Comparison of ENCODE assay signal across 17 cellular contexts in the genomic region with DNA sequence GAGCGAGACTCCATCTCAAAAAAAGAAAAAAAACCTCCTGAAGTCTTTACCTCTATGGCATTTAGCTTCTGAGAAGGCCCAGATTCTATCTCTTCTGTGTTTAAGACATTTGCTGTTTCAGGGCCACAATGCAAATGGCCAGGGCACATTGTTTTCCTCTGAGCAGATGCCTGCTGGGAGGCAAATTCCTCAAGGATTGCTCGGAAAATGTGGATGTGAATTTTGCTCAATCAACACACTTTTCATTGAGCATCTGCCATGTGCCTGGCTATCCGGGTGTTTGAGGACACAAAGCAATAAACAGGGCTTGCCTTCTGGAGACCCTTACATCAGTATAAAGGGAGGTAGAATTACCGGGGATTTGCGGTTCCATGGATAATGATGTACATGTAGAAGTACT. TPM values are rescaled to one million over a fixed set of nuclear protein-coding genes. Genes with fewer than 3 reads are reported as not detected.
"Had no signal": no experiment of that assay in that cellular context is flagged by ENCODE, and none has a peak within 500 bp of the region (broad histone marks: within the 10 kb centered on the region; RNA-seq: fewer than 3 reads in every experiment).

No MANE protein-coding gene starts in this region.

- H3K27ac ChIP-seq: colonic mucosa, testis had no signal

- H3K4me1 ChIP-seq: colonic mucosa, testis had no signal

- H3K4me1 Mint-ChIP-seq: natural killer cell had no signal

- H3K36me3 ChIP-seq: colonic mucosa had no signal

- DNase-seq: activated naive CD4-positive, alpha-beta T cell treated with anti-CD3 and anti-CD28 coated beads, Interleukin-2, amount 10 ng/mL, durations not matched to agents 7 days and 5 days; caudate nucleus; colonic mucosa; effector CD8-positive, alpha-beta T cell; natural killer cell; stimulated activated CD4-positive, alpha-beta T cell treated with anti-CD3 and anti-CD28 coated beads, Interleukin-15, amount 100 ng/mL, for 24 hours; stimulated activated CD4-positive, alpha-beta T cell treated with anti-CD3 and anti-CD28 coated beads, Interleukin-4, amount 100 ng/mL, for 4 hours; stimulated activated naive CD8-positive, alpha-beta T cell treated with anti-CD3 and anti-CD28 coated beads, Interleukin-15, amount 100 ng/mL, for 72 hours; T-helper 2 cell; testis had no signal

- H3K27ac Mint-ChIP-seq: activated naive CD4-positive, alpha-beta T cell treated with anti-CD3 and anti-CD28 coated beads, Interleukin-2, amount 10 ng/mL, durations not matched to agents 7 days and 5 days; activated T-helper 2 cell treated with anti-CD3 and anti-CD28 coated beads, Interferon-gamma antibody, Interleukin-2, Interleukin-4, amounts not matched to agents 10 μg/mL and 5 μg/mL and 100 μg/mL, durations not matched to agents 14 hours and 24 hours and 36 hours; natural killer cell; stimulated activated naive CD8-positive, alpha-beta T cell treated with anti-CD3 and anti-CD28 coated beads, Interleukin-15, amount 100 ng/mL, for 72 hours had no signal

- H3K27me3 ChIP-seq: colonic mucosa, testis had no signal

- H3K9me3 ChIP-seq: colonic mucosa, testis had no signal

- H3K4me3 Mint-ChIP-seq: activated naive CD4-positive, alpha-beta T cell treated with anti-CD3 and anti-CD28 coated beads, Interleukin-2, amount 10 ng/mL, durations not matched to agents 7 days and 5 days; natural killer cell; stimulated activated naive CD8-positive, alpha-beta T cell treated with anti-CD3 and anti-CD28 coated beads, Interleukin-15, amount 100 ng/mL, for 72 hours had no signal

- H3K4me3 ChIP-seq: colonic mucosa, testis had no signal

- H3K36me3 Mint-ChIP-seq: activated naive CD4-positive, alpha-beta T cell treated with anti-CD3 and anti-CD28 coated beads, Interleukin-2, amount 10 ng/mL, durations not matched to agents 7 days and 5 days; natural killer cell had no signal

- ATAC-seq: activated CD4-positive, CD25-positive, alpha-beta regulatory T cell treated with anti-CD3 and anti-CD28 coated beads, Interleukin-2, amount 50 U/mL, for 24 hours; natural killer cell; stimulated activated naive CD8-positive, alpha-beta T cell treated with anti-CD3 and anti-CD28 coated beads, Interleukin-15, amount 100 ng/mL, for 72 hours had no signal

- H3K9me3 Mint-ChIP-seq: activated naive CD4-positive, alpha-beta T cell treated with anti-CD3 and anti-CD28 coated beads, Interleukin-2, amount 10 ng/mL, durations not matched to agents 7 days and 5 days; activated T-helper 2 cell treated with anti-CD3 and anti-CD28 coated beads, Interferon-gamma antibody, Interleukin-2, Interleukin-4, amounts not matched to agents 10 μg/mL and 5 μg/mL and 100 μg/mL, durations not matched to agents 14 hours and 24 hours and 36 hours; natural killer cell; stimulated activated naive CD8-positive, alpha-beta T cell treated with anti-CD3 and anti-CD28 coated beads, Interleukin-15, amount 100 ng/mL, for 72 hours had no signal

- FAIRE-seq: frontal cortex, TTC549 had no signal

RNA-seq across cellular contexts. Expression of a gene that starts 20.0 kb away (rescaled TPM):
- total RNA-seq: lung microvascular endothelial cell, osteoblast, ureter had no signal
